22 cellular contexts compared by ENCODE assay signal in the genomic region with DNA sequence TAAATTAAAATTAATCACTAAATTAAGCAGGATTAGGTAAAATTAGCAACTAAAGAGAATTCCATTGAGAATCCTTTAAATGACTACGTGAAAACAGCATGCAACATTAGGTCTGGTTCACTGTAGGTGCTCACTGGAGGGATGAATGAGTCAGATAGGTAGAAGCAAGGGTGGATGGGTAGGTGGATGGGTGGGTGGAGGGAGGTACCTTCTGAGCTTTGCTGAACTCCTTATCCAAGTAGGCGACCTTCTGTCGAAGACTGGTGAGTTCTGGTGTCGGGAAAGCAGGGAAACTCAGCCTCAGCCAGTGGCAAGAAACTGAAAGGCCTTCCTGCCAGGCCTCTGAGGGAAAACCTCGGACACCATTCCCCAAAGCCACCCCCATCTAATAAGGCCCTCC. TPM values are rescaled to one million over a fixed set of nuclear protein-coding genes. Genes with fewer than 3 reads are reported as not detected.
DNase-seq lines count a peak whose midpoint lies in the region; ATAC-seq and TF ChIP-seq lines count a peak whose summit lies in the region.
"Had no signal": no experiment of that assay in that cellular context is flagged by ENCODE, and none has a peak within 500 bp of the region (broad histone marks: within the 10 kb centered on the region; RNA-seq: fewer than 3 reads in every experiment).

No MANE protein-coding gene starts in this region.

- H3K36me3 Mint-ChIP-seq in activated CD4-positive, alpha-beta T cell treated with anti-CD3 and anti-CD28 coated beads, Interleukin-2, amount 10 ng/mL, durations not matched to agents 24 days and 14 days (ENCODE audit: low read depth), result peaks cover 51% of the 10 kb centered on the region
- H3K36me3 Mint-ChIP-seq in activated T-helper 17 cell treated with anti-CD3 and anti-CD28 coated beads, Interleukin-2, amount 50 U/mL, for 72 hours (ENCODE audit: low read depth), result peaks cover 73% of the 10 kb centered on the region
- H3K36me3 Mint-ChIP-seq in neural crest cell (ENCODE audit: low read depth) (peaks cover 14% of the 10 kb centered on the region), osteocyte (ENCODE audit: unreplicated experiment) (peaks cover 17% of the 10 kb centered on the region)
- H3K36me3 Mint-ChIP-seq in naive thymus-derived CD4-positive, alpha-beta T cell, result peaks cover 4 to 35% (median 22%) of the 10 kb centered on the region in 5 donors

- CTCF ChIA-PET in naive thymus-derived CD4-positive, alpha-beta T cell (lab: Charles Lee), result no interaction called here

- POLR2A ChIA-PET in naive thymus-derived CD4-positive, alpha-beta T cell (lab: Charles Lee), result interaction anchor here (0.9 kb wide), 1 partner anchor 41 kb away, joined by 3 read pairs; no protein-coding TSS in a partner anchor

- H3K4me3 ChIP-seq in naive thymus-derived CD4-positive, alpha-beta T cell (ENCODE audit: low read length), result no peak overlapping the region
- H3K4me3 ChIP-seq: MG63 had no signal

- H3K9me3 Mint-ChIP-seq in activated CD4-positive, alpha-beta T cell treated with anti-CD3 and anti-CD28 coated beads, Interleukin-2, amount 10 ng/mL, durations not matched to agents 24 days and 14 days, result no peaks in the 10 kb centered on the region
- H3K9me3 Mint-ChIP-seq in activated T-helper 17 cell treated with anti-CD3 and anti-CD28 coated beads, Interleukin-2, amount 50 U/mL, for 72 hours, result no peaks in the 10 kb centered on the region
- H3K9me3 Mint-ChIP-seq in neural crest cell (peaks cover 5% of the 10 kb centered on the region), osteocyte (ENCODE audit: unreplicated experiment) (no peaks in the 10 kb centered on the region)
- H3K9me3 Mint-ChIP-seq in naive thymus-derived CD4-positive, alpha-beta T cell, result peaks cover 0 to 3% (median 0%) of the 10 kb centered on the region in 11 donors

- intact Hi-C loops in activated CD4-positive, alpha-beta T cell treated with anti-CD3 and anti-CD28 coated beads, Interleukin-2, amount 10 ng/mL, durations not matched to agents 24 days and 14 days (cut with micrococcal nuclease), result no loop called here
- intact Hi-C loops in naive thymus-derived CD4-positive, alpha-beta T cell (cut with micrococcal nuclease), result no loop called here

- H3K27me3 ChIP-seq in naive thymus-derived CD4-positive, alpha-beta T cell (ENCODE audit: control insufficient read depth in 2 of 2, insufficient read depth in 2 of 2, low read length in 2 of 2), result no peaks in the 10 kb centered on the region
- H3K27me3 ChIP-seq: BE2C, MG63 had no signal

- no peak for ATAC-seq in activated T-helper 17 cell treated with anti-CD3 and anti-CD28 coated beads, Interleukin-2, amount 50 U/mL, for 72 hours (replicated peaks)
- ATAC-seq in naive thymus-derived CD4-positive, alpha-beta T cell, result no peak
- ATAC-seq: HCT116, PC-3 had no signal

- H3K9me3 ChIP-seq in naive thymus-derived CD4-positive, alpha-beta T cell (ENCODE audit: control insufficient read depth in 2 of 3, low read length in 3 of 3), result no peaks in the 10 kb centered on the region
- H3K9me3 ChIP-seq: BE2C, Caco-2, MG63 had no signal

- no peak overlapping the region for H3K4me3 Mint-ChIP-seq in activated CD4-positive, alpha-beta T cell treated with anti-CD3 and anti-CD28 coated beads, Interleukin-2, amount 10 ng/mL, durations not matched to agents 24 days and 14 days
- peak overlapping the region; percentile 62 for H3K4me3 Mint-ChIP-seq in activated T-helper 17 cell treated with anti-CD3 and anti-CD28 coated beads, Interleukin-2, amount 50 U/mL, for 72 hours
- H3K4me3 Mint-ChIP-seq in neural crest cell (peak overlapping the region; percentile 51), osteocyte (ENCODE audit: unreplicated experiment) (no peak overlapping the region)
- no peak overlapping the region for H3K4me3 Mint-ChIP-seq in naive thymus-derived CD4-positive, alpha-beta T cell

- peaks cover 0 to 27% (median 0%) of the 10 kb centered on the region in 3 experiments for H3K36me3 ChIP-seq in naive thymus-derived CD4-positive, alpha-beta T cell (ENCODE audit: control insufficient read depth in 2 of 3, insufficient read depth in 3 of 3, low read length in 3 of 3)
- H3K36me3 ChIP-seq: MG63 had no signal

- no peak for TF ChIP-seq CTCF in neural crest cell (conservative IDR thresholded peaks at IDR 0.05)
- no peak for TF ChIP-seq CTCF in osteocyte (IDR thresholded peaks at IDR 0.05)

- H3K27me3 Mint-ChIP-seq in activated CD4-positive, alpha-beta T cell treated with anti-CD3 and anti-CD28 coated beads, Interleukin-2, amount 10 ng/mL, durations not matched to agents 24 days and 14 days, result no peaks in the 10 kb centered on the region
- H3K27me3 Mint-ChIP-seq in activated T-helper 17 cell treated with anti-CD3 and anti-CD28 coated beads, Interleukin-2, amount 50 U/mL, for 72 hours, result no peaks in the 10 kb centered on the region
- no peaks in the 10 kb centered on the region for H3K27me3 Mint-ChIP-seq in neural crest cell (ENCODE audit: low read depth)
- H3K27me3 Mint-ChIP-seq in naive thymus-derived CD4-positive, alpha-beta T cell, result no peaks in the 10 kb centered on the region
- H3K27me3 Mint-ChIP-seq in osteocyte (ENCODE audit: unreplicated experiment), result no peaks in the 10 kb centered on the region

- no peak overlapping the region for H3K27ac ChIP-seq in naive thymus-derived CD4-positive, alpha-beta T cell (ENCODE audit: low read depth, low read length)

- H3K4me1 Mint-ChIP-seq in activated CD4-positive, alpha-beta T cell treated with anti-CD3 and anti-CD28 coated beads, Interleukin-2, amount 10 ng/mL, durations not matched to agents 24 days and 14 days, result peaks cover 38% of the 10 kb centered on the region
- H3K4me1 Mint-ChIP-seq in activated T-helper 17 cell treated with anti-CD3 and anti-CD28 coated beads, Interleukin-2, amount 50 U/mL, for 72 hours, result peaks cover 24% of the 10 kb centered on the region
- peaks cover 23% of the 10 kb centered on the region for H3K4me1 Mint-ChIP-seq in neural crest cell
- H3K4me1 Mint-ChIP-seq in naive thymus-derived CD4-positive, alpha-beta T cell, result peaks cover 10 to 48% (median 39%) of the 10 kb centered on the region in 7 donors
- peaks cover 9% of the 10 kb centered on the region for H3K4me1 Mint-ChIP-seq in osteocyte (ENCODE audit: unreplicated experiment)

- no peak overlapping the region for H3K27ac Mint-ChIP-seq in activated CD4-positive, alpha-beta T cell treated with anti-CD3 and anti-CD28 coated beads, Interleukin-2, amount 10 ng/mL, durations not matched to agents 24 days and 14 days
- H3K27ac Mint-ChIP-seq in activated T-helper 17 cell treated with anti-CD3 and anti-CD28 coated beads, Interleukin-2, amount 50 U/mL, for 72 hours, result peak overlapping the region; percentile 67
- no peak overlapping the region for H3K27ac Mint-ChIP-seq in neural crest cell (ENCODE audit: unreplicated experiment)
- no peak overlapping the region for H3K27ac Mint-ChIP-seq in naive thymus-derived CD4-positive, alpha-beta T cell
- H3K27ac Mint-ChIP-seq in osteocyte (ENCODE audit: unreplicated experiment), result no peak overlapping the region
- H3K27ac Mint-ChIP-seq: CD4-positive, CD25-positive, alpha-beta regulatory T cell had no signal

- peaks cover 9 to 10% of the 10 kb centered on the region in 2 donors for H3K4me1 ChIP-seq in naive thymus-derived CD4-positive, alpha-beta T cell (ENCODE audit: control insufficient read depth in 2 of 2, insufficient read depth in 2 of 2, low read length in 2 of 2)
- H3K4me1 ChIP-seq: BE2C, Caco-2 had no signal

- DNase-seq in activated CD4-positive, alpha-beta T cell treated with anti-CD3 and anti-CD28 coated beads, Interleukin-2, amount 50 U/mL, for 4 hours, result peak; percentile 1 to 9
- no peak for DNase-seq in activated CD4-positive, alpha-beta T cell treated with anti-CD3 and anti-CD28 coated beads, Interleukin-2, amount 10 ng/mL, durations not matched to agents 24 days and 14 days
- DNase-seq in stimulated activated CD4-positive, alpha-beta T cell treated with anti-CD3 and anti-CD28 coated beads, Interleukin-2, amount 100 ng/mL, for 4 hours (ENCODE audit: low read depth), result peak; percentile 10
- DNase-seq in stimulated activated CD4-positive, alpha-beta T cell treated with anti-CD3 and anti-CD28 coated beads, Interleukin-15, amount 100 ng/mL, for 24 hours, result no peak
- DNase-seq in neural crest cell (ENCODE audit: low read depth, low spot score) (no peak), osteocyte (ENCODE audit: extremely low spot score, unreplicated experiment) (no peak)
- no peak for DNase-seq in naive thymus-derived CD4-positive, alpha-beta T cell
- DNase-seq: Caco-2; CD4-positive, CD25-positive, alpha-beta regulatory T cell; GDM1; GOT3; MG63; NCI-H1048; NCI-H1436 treated with DMSO at 0.1 percent for 48 hours; NCI-H2029 treated with DMSO at 0.1 percent for 48 hours; NCI-H2171; NCI-H526; PC-3; RPMI8226 had no signal

RNA-seq across cellular contexts. Expression of a gene that starts 3.0 kb away (rescaled TPM):
- total RNA-seq in activated CD4-positive, alpha-beta T cell treated with anti-CD3 and anti-CD28 coated beads, Interleukin-2, amount 10 ng/mL, durations not matched to agents 24 days and 14 days, result 85.7 and 87.3 TPM in 2 replicates
- total RNA-seq in activated T-helper 17 cell treated with anti-CD3 and anti-CD28 coated beads, Interleukin-2, amount 50 U/mL, for 72 hours, result 100 to 1,000 TPM in 1 of 2 donors, 10 to 100 TPM in 1; 88.0 to 126 TPM
- total RNA-seq in neural crest cell (55.3 and 63.2 TPM in 2 replicates), osteocyte (42.2 and 48.5 TPM in 2 replicates)
- total RNA-seq in naive thymus-derived CD4-positive, alpha-beta T cell, result 100 to 1,000 TPM; 103 to 108 (median 105) TPM
- polyA plus RNA-seq in naive thymus-derived CD4-positive, alpha-beta T cell, result 10 to 100 TPM; 13.6 to 24.9 TPM

RNA-seq across cellular contexts. Expression of a gene that starts 27.4 kb away (rescaled TPM):
- 2.5 and 3.5 TPM in 2 replicates for total RNA-seq in activated CD4-positive, alpha-beta T cell treated with anti-CD3 and anti-CD28 coated beads, Interleukin-2, amount 10 ng/mL, durations not matched to agents 24 days and 14 days
- total RNA-seq in activated T-helper 17 cell treated with anti-CD3 and anti-CD28 coated beads, Interleukin-2, amount 50 U/mL, for 72 hours, result 10 to 100 TPM in 1 of 2 donors, 1 to 10 TPM in 1; 7.2 to 16.8 TPM
- total RNA-seq in neural crest cell (1.2 TPM in 2 replicates), osteocyte (1.4 and 2.5 TPM in 2 replicates)
- total RNA-seq in naive thymus-derived CD4-positive, alpha-beta T cell, result 1 to 10 TPM; 1.4 to 5.8 (median 2.3) TPM
- under 1 TPM in 1 of 2 donors, not detected in 1; 0.07 TPM for polyA plus RNA-seq in naive thymus-derived CD4-positive, alpha-beta T cell

RNA-seq across cellular contexts. Expression of a gene that starts 41.6 kb away (rescaled TPM):
- 76.2 and 76.7 TPM in 2 replicates for total RNA-seq in activated CD4-positive, alpha-beta T cell treated with anti-CD3 and anti-CD28 coated beads, Interleukin-2, amount 10 ng/mL, durations not matched to agents 24 days and 14 days
- total RNA-seq in activated T-helper 17 cell treated with anti-CD3 and anti-CD28 coated beads, Interleukin-2, amount 50 U/mL, for 72 hours, result 100 to 1,000 TPM in 1 of 2 donors, 10 to 100 TPM in 1; 67.1 to 111 TPM
- total RNA-seq in neural crest cell (38.6 and 39.6 TPM in 2 replicates), osteocyte (54.9 and 57.4 TPM in 2 replicates)
- 10 to 100 TPM; 62.5 to 95.5 (median 90.4) TPM for total RNA-seq in naive thymus-derived CD4-positive, alpha-beta T cell
- 10 to 100 TPM; 17.2 to 33.8 TPM for polyA plus RNA-seq in naive thymus-derived CD4-positive, alpha-beta T cell

RNA-seq across cellular contexts. Expression of a gene that starts 44.1 kb away (rescaled TPM):
- 28.8 and 30.8 TPM in 2 replicates for total RNA-seq in activated CD4-positive, alpha-beta T cell treated with anti-CD3 and anti-CD28 coated beads, Interleukin-2, amount 10 ng/mL, durations not matched to agents 24 days and 14 days
- 10 to 100 TPM; 35.0 to 38.9 TPM for total RNA-seq in activated T-helper 17 cell treated with anti-CD3 and anti-CD28 coated beads, Interleukin-2, amount 50 U/mL, for 72 hours
- total RNA-seq in neural crest cell (26.2 TPM in 2 replicates), osteocyte (44.7 and 51.8 TPM in 2 replicates)
- 10 to 100 TPM; 26.2 to 54.2 (median 30.5) TPM for total RNA-seq in naive thymus-derived CD4-positive, alpha-beta T cell
- 1 to 10 TPM; 2.2 to 4.3 TPM for polyA plus RNA-seq in naive thymus-derived CD4-positive, alpha-beta T cell

RNA-seq across cellular contexts. Expression of a gene that starts 59.8 kb away (rescaled TPM):
- total RNA-seq in activated CD4-positive, alpha-beta T cell treated with anti-CD3 and anti-CD28 coated beads, Interleukin-2, amount 10 ng/mL, durations not matched to agents 24 days and 14 days, result 4.4 and 4.5 TPM in 2 replicates
- 1 to 10 TPM; 6.9 to 7.3 TPM for total RNA-seq in activated T-helper 17 cell treated with anti-CD3 and anti-CD28 coated beads, Interleukin-2, amount 50 U/mL, for 72 hours
- total RNA-seq in neural crest cell, result 13.8 and 14.7 TPM in 2 replicates
- total RNA-seq in naive thymus-derived CD4-positive, alpha-beta T cell, result 10 to 100 TPM in 4 of 5 experiments, 1 to 10 TPM in 1; 7.6 to 15.1 (median 11.3) TPM
- 1 to 10 TPM; 1.3 to 1.6 TPM for polyA plus RNA-seq in naive thymus-derived CD4-positive, alpha-beta T cell
- total RNA-seq in osteocyte, result 8.5 and 9.6 TPM in 2 replicates

Comparison
In these comparisons a context has a peak if more than half of its experiments do, and no peak if none do; other contexts are left out.
1. DNase-seq: peak in activated CD4-positive, alpha-beta T cell treated with anti-CD3 and anti-CD28 coated beads, Interleukin-2, amount 50 U/mL, for 4 hours (2 of 2) and stimulated activated CD4-positive, alpha-beta T cell treated with anti-CD3 and anti-CD28 coated beads, Interleukin-2, amount 100 ng/mL, for 4 hours (single experiment); none in activated CD4-positive, alpha-beta T cell treated with anti-CD3 and anti-CD28 coated beads, Interleukin-2, amount 10 ng/mL, durations not matched to agents 24 days and 14 days (single experiment), stimulated activated CD4-positive, alpha-beta T cell treated with anti-CD3 and anti-CD28 coated beads, Interleukin-15, amount 100 ng/mL, for 24 hours (single experiment), neural crest cell (single experiment), naive thymus-derived CD4-positive, alpha-beta T cell (0 of 9) and osteocyte (single experiment).
2. H3K4me3 Mint-ChIP-seq: peak in activated T-helper 17 cell treated with anti-CD3 and anti-CD28 coated beads, Interleukin-2, amount 50 U/mL, for 72 hours (single experiment) and neural crest cell (single experiment); none in activated CD4-positive, alpha-beta T cell treated with anti-CD3 and anti-CD28 coated beads, Interleukin-2, amount 10 ng/mL, durations not matched to agents 24 days and 14 days (single experiment), naive thymus-derived CD4-positive, alpha-beta T cell (0 of 10) and osteocyte (single experiment).